In genomic region chr9:129373361-129373760, GRCh38 we compare ENCODE assay signal across 5 cellular contexts.
"Had no signal": no experiment of that assay in that cellular context is flagged by ENCODE, and none has a peak within 500 bp of the region (broad histone marks: within the 10 kb centered on the region; RNA-seq: fewer than 3 reads in every experiment).

No MANE protein-coding gene starts in this region.

- DNase-seq: H9, HCEC 1CT, IMR-90 had no signal

- H3K4me3 ChIP-seq: GM23338, K562 had no signal

- H3K4me2 ChIP-seq: GM23338 had no signal

- H2AFZ ChIP-seq: GM23338 had no signal
